32 cellular contexts compared by ENCODE assay signal in genomic region chr17:58253082-58253481, GRCh38. TPM values are rescaled to one million over a fixed set of nuclear protein-coding genes. Genes with fewer than 3 reads are reported as not detected.
"Had no signal": no experiment of that assay in that cellular context is flagged by ENCODE, and none has a peak within 500 bp of the region (broad histone marks: within the 10 kb centered on the region; RNA-seq: fewer than 3 reads in every experiment).

No MANE protein-coding gene starts in this region.

- ATAC-seq: stimulated activated effector memory CD8-positive, alpha-beta T cell treated with anti-CD3 and anti-CD28 coated beads, Interleukin-12 subunit alpha, Interleukin-12 subunit beta, amount 100 ng/mL, for 72 hours; stimulated activated memory B cell treated with anti-CD40 and anti-IgM and Interleukin-4, amounts not matched to agents 10 μg/mL and 1 μg/mL and 100 μg/mL, for 72 hours; stimulated activated naive B cell treated with anti-CD40 and anti-IgM and Interleukin-4, amounts not matched to agents 10 μg/mL and 1 μg/mL and 100 μg/mL, for 72 hours; stimulated activated naive CD8-positive, alpha-beta T cell treated with anti-CD3 and anti-CD28 coated beads, Interleukin-15, amount 100 ng/mL, for 72 hours; stimulated activated naive CD8-positive, alpha-beta T cell treated with anti-CD3 and anti-CD28 coated beads, Interleukin-15, Interleukin-2, amounts not matched to agents 100 U/mL and 50 U/mL, for 24 hours; upper lobe of right lung had no signal

- H3K27me3 ChIP-seq: testis, thyroid gland, uterus, vagina had no signal

- H3K27ac ChIP-seq: stomach, suprapubic skin, testis, thoracic aorta, thyroid gland, tibial artery, tibial nerve, transverse colon, upper lobe of left lung, upper lobe of right lung, uterus, vagina had no signal

- H3K36me3 Mint-ChIP-seq: stimulated activated effector memory CD8-positive, alpha-beta T cell treated with anti-CD3 and anti-CD28 coated beads, Interleukin-12 subunit alpha, Interleukin-12 subunit beta, amount 100 ng/mL, for 72 hours; stimulated activated memory B cell treated with anti-CD40 and anti-IgM and Interleukin-4, amounts not matched to agents 10 μg/mL and 1 μg/mL and 100 μg/mL, for 72 hours; stimulated activated naive B cell treated with anti-CD40 and anti-IgM and Interleukin-4, amounts not matched to agents 10 μg/mL and 1 μg/mL and 100 μg/mL, for 72 hours; type B pancreatic cell had no signal

- H3K36me3 ChIP-seq: stomach, suprapubic skin, thoracic aorta, thyroid gland, tibial artery, tibial nerve, transverse colon, upper lobe of left lung, upper lobe of right lung, uterus, vagina had no signal

- H3K9me3 Mint-ChIP-seq: stimulated activated effector memory CD8-positive, alpha-beta T cell treated with anti-CD3 and anti-CD28 coated beads, Interleukin-12 subunit alpha, Interleukin-12 subunit beta, amount 100 ng/mL, for 72 hours; stimulated activated memory B cell treated with anti-CD40 and anti-IgM and Interleukin-4, amounts not matched to agents 10 μg/mL and 1 μg/mL and 100 μg/mL, for 72 hours; stimulated activated naive B cell treated with anti-CD40 and anti-IgM and Interleukin-4, amounts not matched to agents 10 μg/mL and 1 μg/mL and 100 μg/mL, for 72 hours; stimulated activated naive CD8-positive, alpha-beta T cell treated with anti-CD3 and anti-CD28 coated beads, Interleukin-15, amount 100 ng/mL, for 72 hours; stimulated activated naive CD8-positive, alpha-beta T cell treated with anti-CD3 and anti-CD28 coated beads, Interleukin-15, Interleukin-2, amounts not matched to agents 100 ng/mL and 50 ng/mL, for 24 hours; type B pancreatic cell had no signal

- H3K27ac Mint-ChIP-seq: stimulated activated effector memory CD8-positive, alpha-beta T cell treated with anti-CD3 and anti-CD28 coated beads, Interleukin-12 subunit alpha, Interleukin-12 subunit beta, amount 100 ng/mL, for 72 hours; stimulated activated memory B cell treated with anti-CD40 and anti-IgM and Interleukin-4, amounts not matched to agents 10 μg/mL and 1 μg/mL and 100 μg/mL, for 72 hours; stimulated activated naive B cell treated with anti-CD40 and anti-IgM and Interleukin-4, amounts not matched to agents 10 μg/mL and 1 μg/mL and 100 μg/mL, for 72 hours; stimulated activated naive CD8-positive, alpha-beta T cell treated with anti-CD3 and anti-CD28 coated beads, Interleukin-15, amount 100 ng/mL, for 72 hours; stimulated activated naive CD8-positive, alpha-beta T cell treated with anti-CD3 and anti-CD28 coated beads, Interleukin-15, Interleukin-2, amounts not matched to agents 100 ng/mL and 50 ng/mL, for 24 hours; type B pancreatic cell had no signal

- FAIRE-seq: urothelium cell line had no signal

- H3K4me3 ChIP-seq: stomach, suprapubic skin, testis, thoracic aorta, thyroid gland, tibial artery, tibial nerve, transverse colon, upper lobe of left lung, upper lobe of right lung, uterus, vagina had no signal

- H3K9me3 ChIP-seq: stomach, suprapubic skin, testis, thoracic aorta, thyroid gland, tibial artery, tibial nerve, transverse colon, upper lobe of left lung, upper lobe of right lung, uterus, vagina had no signal

- DNase-seq: stimulated activated CD4-positive, alpha-beta T cell treated with anti-CD3 and anti-CD28 coated beads, Interleukin-2, amount 100 ng/mL, for 48 hours; stimulated activated CD4-positive, alpha-beta T cell treated with anti-CD3 and anti-CD28 coated beads, Interleukin-4, amount 100 ng/mL, for 1 hour; stimulated activated CD4-positive, alpha-beta T cell treated with anti-CD3 and anti-CD28 coated beads, Interleukin-4, amount 100 ng/mL, for 24 hours; stimulated activated CD4-positive, alpha-beta T cell treated with anti-CD3 and anti-CD28 coated beads, Interleukin-4, amount 100 ng/mL, for 4 hours; stimulated activated CD8-positive, alpha-beta memory T cell treated with anti-CD3 and anti-CD28 coated beads, Interleukin-4, amount 100 ng/mL, for 48 hours; stimulated activated naive B cell treated with anti-CD40 and anti-IgM and Interleukin-4, amounts not matched to agents 10 μg/mL and 1 μg/mL and 100 μg/mL, for 72 hours; stimulated activated naive CD4-positive, alpha-beta T cell; stimulated activated naive CD4-positive, alpha-beta T cell treated with Interleukin-2 at 50 U/mL for 16 hours; stimulated activated naive CD8-positive, alpha-beta T cell treated with anti-CD3 and anti-CD28 coated beads, Interleukin-15, amount 100 ng/mL, for 72 hours; stimulated activated naive CD8-positive, alpha-beta T cell treated with anti-CD3 and anti-CD28 coated beads, Interleukin-15, Interleukin-2, amounts not matched to agents 100 U/mL and 50 U/mL, for 24 hours; stomach; substantia nigra; testis; thyroid gland; tibial artery; transverse colon; trophoblast cell; upper lobe of left lung; upper lobe of right lung; uterus had no signal

- H3K4me1 ChIP-seq: testis had no signal

- H3K4me3 Mint-ChIP-seq: stimulated activated effector memory CD8-positive, alpha-beta T cell treated with anti-CD3 and anti-CD28 coated beads, Interleukin-12 subunit alpha, Interleukin-12 subunit beta, amount 100 ng/mL, for 72 hours; stimulated activated memory B cell treated with anti-CD40 and anti-IgM and Interleukin-4, amounts not matched to agents 10 μg/mL and 1 μg/mL and 100 μg/mL, for 72 hours; stimulated activated naive B cell treated with anti-CD40 and anti-IgM and Interleukin-4, amounts not matched to agents 10 μg/mL and 1 μg/mL and 100 μg/mL, for 72 hours; stimulated activated naive CD8-positive, alpha-beta T cell treated with anti-CD3 and anti-CD28 coated beads, Interleukin-15, amount 100 ng/mL, for 72 hours; stimulated activated naive CD8-positive, alpha-beta T cell treated with anti-CD3 and anti-CD28 coated beads, Interleukin-15, Interleukin-2, amounts not matched to agents 100 ng/mL and 50 ng/mL, for 24 hours; type B pancreatic cell had no signal

RNA-seq across cellular contexts. Expression of gene LPO, which starts 14.7 kb away (rescaled TPM):
- total RNA-seq: stomach, subcutaneous adipose tissue, thoracic aorta, tibial nerve, transverse colon, upper lobe of left lung, upper lobe of right lung, ureter, urinary bladder, uterus, vagina had no signal
- polyA plus RNA-seq: urinary bladder had no signal

RNA-seq across cellular contexts. Expression of gene MPO, which starts 27.7 kb away (rescaled TPM):
- total RNA-seq: suprapubic skin, tibial nerve, transverse colon, vagina had no signal
